Comparison of ENCODE assay signal across 1 cellular context in the genomic region with DNA sequence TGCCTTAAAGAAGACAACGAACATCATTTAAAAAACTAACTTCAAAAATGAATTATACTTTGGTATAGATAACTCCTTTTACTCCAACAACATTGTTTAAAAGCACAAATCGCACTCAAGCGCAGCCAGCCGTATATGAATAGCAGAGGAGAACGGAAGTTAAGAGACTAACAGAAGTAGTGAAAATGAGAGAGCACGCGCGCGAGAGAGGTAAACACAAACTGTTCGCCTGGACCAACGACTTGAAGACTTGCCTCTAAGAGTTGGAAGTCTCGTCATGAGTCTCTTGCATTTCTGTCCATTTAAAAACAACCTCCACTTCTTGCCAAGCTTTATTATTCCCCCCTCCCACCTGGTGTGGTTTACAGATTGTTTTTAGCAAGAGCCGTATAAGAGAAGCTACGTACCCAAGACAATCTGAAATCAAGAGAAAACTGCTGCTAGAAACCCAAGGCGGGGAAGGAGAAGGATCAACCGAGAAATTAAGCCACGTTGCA.
TF ChIP-seq lines count a peak whose summit lies in the region.

No MANE protein-coding gene starts in this region.

TF ChIP-seq in GM23338, 12 proteins besides CTCF, POLR2A, EP300 and RAD21 (continued from another document):
- TF ChIP-seq, protein P1, sequence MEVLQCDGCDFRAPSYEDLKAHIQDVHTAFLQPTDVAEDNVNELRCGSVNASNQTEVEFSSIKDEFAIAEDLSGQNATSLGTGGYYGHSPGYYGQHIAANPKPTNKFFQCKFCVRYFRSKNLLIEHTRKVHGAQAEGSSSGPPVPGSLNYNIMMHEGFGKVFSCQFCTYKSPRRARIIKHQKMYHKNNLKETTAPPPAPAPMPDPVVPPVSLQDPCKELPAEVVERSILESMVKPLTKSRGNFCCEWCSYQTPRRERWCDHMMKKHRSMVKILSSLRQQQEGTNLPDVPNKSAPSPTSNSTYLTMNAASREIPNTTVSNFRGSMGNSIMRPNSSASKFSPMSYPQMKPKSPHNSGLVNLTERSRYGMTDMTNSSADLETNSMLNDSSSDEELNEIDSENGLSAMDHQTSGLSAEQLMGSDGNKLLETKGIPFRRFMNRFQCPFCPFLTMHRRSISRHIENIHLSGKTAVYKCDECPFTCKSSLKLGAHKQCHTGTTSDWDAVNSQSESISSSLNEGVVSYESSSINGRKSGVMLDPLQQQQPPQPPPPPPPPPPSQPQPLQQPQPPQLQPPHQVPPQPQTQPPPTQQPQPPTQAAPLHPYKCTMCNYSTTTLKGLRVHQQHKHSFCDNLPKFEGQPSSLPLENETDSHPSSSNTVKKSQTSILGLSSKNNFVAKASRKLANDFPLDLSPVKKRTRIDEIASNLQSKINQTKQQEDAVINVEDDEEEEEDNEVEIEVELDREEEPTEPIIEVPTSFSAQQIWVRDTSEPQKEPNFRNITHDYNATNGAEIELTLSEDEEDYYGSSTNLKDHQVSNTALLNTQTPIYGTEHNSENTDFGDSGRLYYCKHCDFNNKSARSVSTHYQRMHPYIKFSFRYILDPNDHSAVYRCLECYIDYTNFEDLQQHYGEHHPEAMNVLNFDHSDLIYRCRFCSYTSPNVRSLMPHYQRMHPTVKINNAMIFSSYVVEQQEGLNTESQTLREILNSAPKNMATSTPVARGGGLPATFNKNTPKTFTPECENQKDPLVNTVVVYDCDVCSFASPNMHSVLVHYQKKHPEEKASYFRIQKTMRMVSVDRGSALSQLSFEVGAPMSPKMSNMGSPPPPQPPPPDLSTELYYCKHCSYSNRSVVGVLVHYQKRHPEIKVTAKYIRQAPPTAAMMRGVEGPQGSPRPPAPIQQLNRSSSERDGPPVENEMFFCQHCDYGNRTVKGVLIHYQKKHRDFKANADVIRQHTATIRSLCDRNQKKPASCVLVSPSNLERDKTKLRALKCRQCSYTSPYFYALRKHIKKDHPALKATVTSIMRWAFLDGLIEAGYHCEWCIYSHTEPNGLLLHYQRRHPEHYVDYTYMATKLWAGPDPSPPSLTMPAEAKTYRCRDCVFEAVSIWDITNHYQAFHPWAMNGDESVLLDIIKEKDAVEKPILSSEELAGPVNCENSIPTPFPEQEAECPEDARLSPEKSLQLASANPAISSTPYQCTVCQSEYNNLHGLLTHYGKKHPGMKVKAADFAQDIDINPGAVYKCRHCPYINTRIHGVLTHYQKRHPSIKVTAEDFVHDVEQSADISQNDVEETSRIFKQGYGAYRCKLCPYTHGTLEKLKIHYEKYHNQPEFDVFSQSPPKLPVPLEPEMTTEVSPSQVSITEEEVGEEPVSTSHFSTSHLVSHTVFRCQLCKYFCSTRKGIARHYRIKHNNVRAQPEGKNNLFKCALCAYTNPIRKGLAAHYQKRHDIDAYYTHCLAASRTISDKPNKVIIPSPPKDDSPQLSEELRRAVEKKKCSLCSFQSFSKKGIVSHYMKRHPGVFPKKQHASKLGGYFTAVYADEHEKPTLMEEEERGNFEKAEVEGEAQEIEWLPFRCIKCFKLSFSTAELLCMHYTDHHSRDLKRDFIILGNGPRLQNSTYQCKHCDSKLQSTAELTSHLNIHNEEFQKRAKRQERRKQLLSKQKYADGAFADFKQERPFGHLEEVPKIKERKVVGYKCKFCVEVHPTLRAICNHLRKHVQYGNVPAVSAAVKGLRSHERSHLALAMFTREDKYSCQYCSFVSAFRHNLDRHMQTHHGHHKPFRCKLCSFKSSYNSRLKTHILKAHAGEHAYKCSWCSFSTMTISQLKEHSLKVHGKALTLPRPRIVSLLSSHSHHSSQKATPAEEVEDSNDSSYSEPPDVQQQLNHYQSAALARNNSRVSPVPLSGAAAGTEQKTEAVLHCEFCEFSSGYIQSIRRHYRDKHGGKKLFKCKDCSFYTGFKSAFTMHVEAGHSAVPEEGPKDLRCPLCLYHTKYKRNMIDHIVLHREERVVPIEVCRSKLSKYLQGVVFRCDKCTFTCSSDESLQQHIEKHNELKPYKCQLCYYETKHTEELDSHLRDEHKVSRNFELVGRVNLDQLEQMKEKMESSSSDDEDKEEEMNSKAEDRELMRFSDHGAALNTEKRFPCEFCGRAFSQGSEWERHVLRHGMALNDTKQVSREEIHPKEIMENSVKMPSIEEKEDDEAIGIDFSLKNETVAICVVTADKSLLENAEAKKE (CRISPR knock-in tag; IDR thresholded peaks at IDR 0.05), result no peak
- no peak for TF ChIP-seq CREB1 (CRISPR knock-in tag; IDR thresholded peaks at IDR 0.05; ENCODE audit: low read depth)
- no peak for TF ChIP-seq JUNB (IDR thresholded peaks at IDR 0.05; ENCODE audit: unreplicated experiment)
- no peak for TF ChIP-seq NANOG (IDR thresholded peaks at IDR 0.05; ENCODE audit: borderline replicate concordance)
- no peak for TF ChIP-seq EZH2 (IDR thresholded peaks at IDR 0.05; ENCODE audit: low read depth, unreplicated experiment)
- TF ChIP-seq, protein P2, sequence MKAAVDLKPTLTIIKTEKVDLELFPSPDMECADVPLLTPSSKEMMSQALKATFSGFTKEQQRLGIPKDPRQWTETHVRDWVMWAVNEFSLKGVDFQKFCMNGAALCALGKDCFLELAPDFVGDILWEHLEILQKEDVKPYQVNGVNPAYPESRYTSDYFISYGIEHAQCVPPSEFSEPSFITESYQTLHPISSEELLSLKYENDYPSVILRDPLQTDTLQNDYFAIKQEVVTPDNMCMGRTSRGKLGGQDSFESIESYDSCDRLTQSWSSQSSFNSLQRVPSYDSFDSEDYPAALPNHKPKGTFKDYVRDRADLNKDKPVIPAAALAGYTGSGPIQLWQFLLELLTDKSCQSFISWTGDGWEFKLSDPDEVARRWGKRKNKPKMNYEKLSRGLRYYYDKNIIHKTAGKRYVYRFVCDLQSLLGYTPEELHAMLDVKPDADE (IDR thresholded peaks at IDR 0.05), result no peak
- TF ChIP-seq, protein P3, sequence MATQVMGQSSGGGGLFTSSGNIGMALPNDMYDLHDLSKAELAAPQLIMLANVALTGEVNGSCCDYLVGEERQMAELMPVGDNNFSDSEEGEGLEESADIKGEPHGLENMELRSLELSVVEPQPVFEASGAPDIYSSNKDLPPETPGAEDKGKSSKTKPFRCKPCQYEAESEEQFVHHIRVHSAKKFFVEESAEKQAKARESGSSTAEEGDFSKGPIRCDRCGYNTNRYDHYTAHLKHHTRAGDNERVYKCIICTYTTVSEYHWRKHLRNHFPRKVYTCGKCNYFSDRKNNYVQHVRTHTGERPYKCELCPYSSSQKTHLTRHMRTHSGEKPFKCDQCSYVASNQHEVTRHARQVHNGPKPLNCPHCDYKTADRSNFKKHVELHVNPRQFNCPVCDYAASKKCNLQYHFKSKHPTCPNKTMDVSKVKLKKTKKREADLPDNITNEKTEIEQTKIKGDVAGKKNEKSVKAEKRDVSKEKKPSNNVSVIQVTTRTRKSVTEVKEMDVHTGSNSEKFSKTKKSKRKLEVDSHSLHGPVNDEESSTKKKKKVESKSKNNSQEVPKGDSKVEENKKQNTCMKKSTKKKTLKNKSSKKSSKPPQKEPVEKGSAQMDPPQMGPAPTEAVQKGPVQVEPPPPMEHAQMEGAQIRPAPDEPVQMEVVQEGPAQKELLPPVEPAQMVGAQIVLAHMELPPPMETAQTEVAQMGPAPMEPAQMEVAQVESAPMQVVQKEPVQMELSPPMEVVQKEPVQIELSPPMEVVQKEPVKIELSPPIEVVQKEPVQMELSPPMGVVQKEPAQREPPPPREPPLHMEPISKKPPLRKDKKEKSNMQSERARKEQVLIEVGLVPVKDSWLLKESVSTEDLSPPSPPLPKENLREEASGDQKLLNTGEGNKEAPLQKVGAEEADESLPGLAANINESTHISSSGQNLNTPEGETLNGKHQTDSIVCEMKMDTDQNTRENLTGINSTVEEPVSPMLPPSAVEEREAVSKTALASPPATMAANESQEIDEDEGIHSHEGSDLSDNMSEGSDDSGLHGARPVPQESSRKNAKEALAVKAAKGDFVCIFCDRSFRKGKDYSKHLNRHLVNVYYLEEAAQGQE (IDR thresholded peaks at IDR 0.05; ENCODE audit: unreplicated experiment), result no peak
- TF ChIP-seq STAT1 (IDR thresholded peaks at IDR 0.05; ENCODE audit: unreplicated experiment), result no peak
- TF ChIP-seq EZH2phosphoT487 (IDR thresholded peaks at IDR 0.05; ENCODE audit: unreplicated experiment), result no peak
- TF ChIP-seq ZNF331 (CRISPR knock-in tag; IDR thresholded peaks at IDR 0.05; ENCODE audit: low read depth), result no peak
